Comparison of ENCODE assay signal across 8 cellular contexts in the genomic region with DNA sequence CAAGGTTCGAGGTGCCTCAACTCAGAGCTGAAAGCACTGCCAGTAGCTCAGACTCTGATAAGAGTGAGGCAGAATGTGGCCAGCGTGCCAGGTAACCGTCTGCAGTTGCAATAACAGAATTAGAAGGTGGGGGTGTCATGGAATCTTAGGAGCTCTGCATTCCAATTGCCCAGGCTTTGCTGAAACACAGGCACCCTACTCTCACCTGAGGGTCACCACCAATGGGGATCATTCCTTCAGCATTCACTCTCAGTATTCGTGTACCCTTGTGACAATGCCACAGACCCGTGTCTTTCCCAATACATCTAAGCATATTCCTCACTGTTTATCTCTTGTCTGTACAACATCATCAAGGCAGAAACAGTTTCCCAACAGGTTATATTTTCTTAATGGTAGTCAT. TPM values are rescaled to one million over a fixed set of nuclear protein-coding genes. Genes with fewer than 3 reads are reported as not detected.
DNase-seq lines count a peak whose midpoint lies in the region; ATAC-seq, FAIRE-seq and TF ChIP-seq lines count a peak whose summit lies in the region.
"Not testable (repeated sequence)": the region's sequence is repeated elsewhere in the genome, so short reads cannot be mapped to it uniquely, and the experiment has no call there.

A gene with protein sequence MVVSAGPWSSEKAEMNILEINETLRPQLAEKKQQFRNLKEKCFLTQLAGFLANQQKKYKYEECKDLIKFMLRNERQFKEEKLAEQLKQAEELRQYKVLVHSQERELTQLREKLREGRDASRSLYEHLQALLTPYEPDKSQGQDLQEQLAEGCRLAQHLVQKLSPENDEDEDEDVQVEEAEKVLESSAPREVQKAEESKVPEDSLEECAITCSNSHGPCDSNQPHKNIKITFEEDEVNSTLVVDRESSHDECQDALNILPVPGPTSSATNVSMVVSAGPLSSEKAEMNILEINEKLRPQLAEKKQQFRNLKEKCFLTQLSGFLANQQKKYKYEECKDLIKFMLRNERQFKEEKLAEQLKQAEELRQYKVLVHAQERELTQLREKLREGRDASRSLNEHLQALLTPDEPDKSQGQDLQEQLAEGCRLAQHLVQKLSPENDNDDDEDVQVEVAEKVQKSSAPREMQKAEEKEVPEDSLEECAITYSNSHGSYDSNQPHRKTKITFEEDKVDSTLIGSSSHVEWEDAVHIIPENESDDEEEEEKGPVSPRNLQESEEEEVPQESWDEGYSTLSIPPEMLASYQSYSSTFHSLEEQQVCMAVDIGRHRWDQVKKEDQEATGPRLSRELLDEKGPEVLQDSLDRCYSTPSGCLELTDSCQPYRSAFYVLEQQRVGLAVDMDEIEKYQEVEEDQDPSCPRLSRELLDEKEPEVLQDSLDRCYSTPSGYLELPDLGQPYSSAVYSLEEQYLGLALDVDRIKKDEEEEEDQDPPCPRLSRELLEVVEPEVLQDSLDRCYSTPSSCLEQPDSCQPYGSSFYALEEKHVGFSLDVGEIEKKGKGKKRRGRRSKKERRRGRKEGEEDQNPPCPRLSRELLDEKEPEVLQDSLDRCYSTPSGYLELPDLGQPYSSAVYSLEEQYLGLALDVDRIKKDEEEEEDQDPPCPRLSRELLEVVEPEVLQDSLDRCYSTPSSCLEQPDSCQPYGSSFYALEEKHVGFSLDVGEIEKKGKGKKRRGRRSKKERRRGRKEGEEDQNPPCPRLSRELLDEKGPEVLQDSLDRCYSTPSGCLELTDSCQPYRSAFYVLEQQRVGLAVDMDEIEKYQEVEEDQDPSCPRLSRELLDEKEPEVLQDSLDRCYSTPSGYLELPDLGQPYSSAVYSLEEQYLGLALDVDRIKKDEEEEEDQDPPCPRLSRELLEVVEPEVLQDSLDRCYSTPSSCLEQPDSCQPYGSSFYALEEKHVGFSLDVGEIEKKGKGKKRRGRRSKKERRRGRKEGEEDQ (N-terminal part only) (minus strand): TSS at position 101 of the 400 bp plus-strand sequence. CDS start 294 bp downstream, outside the sequence.

- not testable (repeated sequence) for H3K27me3 ChIP-seq in AG04450 (ENCODE audit: control insufficient read depth, insufficient read depth, low read length); astrocyte (ENCODE audit: insufficient read depth, low read length); fibroblast of lung (ENCODE audit: control insufficient read depth, insufficient read depth, low read length); right lobe of liver; osteoblast (ENCODE audit: insufficient read depth, low read length); testis

- H3K4me1 ChIP-seq in astrocyte (ENCODE audit: insufficient read depth, low read length); fibroblast of lung (ENCODE audit: control insufficient read depth, extremely low read depth, insufficient read depth, low read length); right lobe of liver; osteoblast (ENCODE audit: insufficient read depth, low read length); testis: not testable (repeated sequence)

- H3K27ac ChIP-seq in AG04450 (ENCODE audit: low read depth, low read length); astrocyte (ENCODE audit: low read depth, low read length); fibroblast of lung (ENCODE audit: insufficient read depth, low read length); right lobe of liver; osteoblast (ENCODE audit: low read depth, low read length); testis: not testable (repeated sequence)

- CTCF ChIA-PET in AG04450 (lab: Charles Lee); activated CD4-positive, alpha-beta T cell treated with anti-CD3 and anti-CD28 coated beads for 36 hours (lab: Charles Lee): not testable (repeated sequence)

- not testable (repeated sequence) for H3K79me2 ChIP-seq in astrocyte (ENCODE audit: insufficient read depth, low read length); fibroblast of lung (ENCODE audit: control insufficient read depth, insufficient read depth, low read length); osteoblast (ENCODE audit: insufficient read depth, low read length)

- not testable (repeated sequence) for H3K9me3 ChIP-seq in AG04450 (ENCODE audit: control insufficient read depth, insufficient read depth, low read length); astrocyte (ENCODE audit: insufficient read depth, low read depth, low read length); fibroblast of lung (ENCODE audit: control insufficient read depth, insufficient read depth, low read depth, low read length); right lobe of liver; osteoblast (ENCODE audit: low read depth, low read length); testis

- not testable (repeated sequence) for H3K4me3 Mint-ChIP-seq in activated CD4-positive, alpha-beta T cell treated with anti-CD3 and anti-CD28 coated beads for 36 hours; astrocyte (ENCODE audit: unreplicated experiment)

- H3K27me3 Mint-ChIP-seq in activated CD4-positive, alpha-beta T cell treated with anti-CD3 and anti-CD28 coated beads for 36 hours; astrocyte (ENCODE audit: low read depth, unreplicated experiment): not testable (repeated sequence)

- POLR2A ChIA-PET in AG04450 (lab: Yijun Ruan, JAX); activated CD4-positive, alpha-beta T cell treated with anti-CD3 and anti-CD28 coated beads for 36 hours (lab: Charles Lee): not testable (repeated sequence)

- intact Hi-C loops in activated CD4-positive, alpha-beta T cell treated with anti-CD3 and anti-CD28 coated beads for 36 hours (cut with DNase I, micrococcal nuclease); right lobe of liver (cut with DNase I); testis (cut with DNase I; ENCODE audit: low total_unique reads): not testable (repeated sequence)

- H3K27ac Mint-ChIP-seq in activated CD4-positive, alpha-beta T cell treated with anti-CD3 and anti-CD28 coated beads for 36 hours; astrocyte (ENCODE audit: unreplicated experiment): not testable (repeated sequence)

- not testable (repeated sequence) for H3K36me3 Mint-ChIP-seq in activated CD4-positive, alpha-beta T cell treated with anti-CD3 and anti-CD28 coated beads for 36 hours (ENCODE audit: low read depth); astrocyte (ENCODE audit: low read depth, unreplicated experiment)

- TF ChIP-seq POLR2A in right lobe of liver (IDR thresholded peaks at IDR 0.05); testis (IDR thresholded peaks at IDR 0.05): not testable (repeated sequence)

- not testable (repeated sequence) for H3K4me3 ChIP-seq in AG04450 (ENCODE audit: low read depth, low read length); astrocyte (ENCODE audit: insufficient read depth, low read depth, low read length); fibroblast of lung (replicated peaks in 1 of 4; ENCODE audit: control extremely low read depth in 1 of 4, insufficient read depth in 1 of 4, low read depth in 3 of 4, low read length in 4 of 4); right lobe of liver; osteoblast (ENCODE audit: insufficient read depth, low read length); testis

- not testable (repeated sequence) for H3K36me3 ChIP-seq in astrocyte (ENCODE audit: insufficient read depth, low read length); fibroblast of lung (ENCODE audit: control insufficient read depth, insufficient read depth, low read length); right lobe of liver; osteoblast (ENCODE audit: insufficient read depth, low read length); testis (ENCODE audit: low read depth, missing control alignments)

- not testable (repeated sequence) for FAIRE-seq in astrocyte (lab: Jason Lieb, UNC)

- not testable (repeated sequence) for TF ChIP-seq CTCF in AG04450 (IDR thresholded peaks at IDR 0.05; ENCODE audit: low read depth, low read length); astrocyte (IDR thresholded peaks at IDR 0.05; ENCODE audit: insufficient read depth, low read depth, low read length); fibroblast of lung (conservative IDR thresholded peaks at IDR 0.05 in 1 of 2, IDR thresholded peaks at IDR 0.05 in 1 of 2; ENCODE audit: low read depth in 1 of 2, low read length in 2 of 2); right lobe of liver (IDR thresholded peaks at IDR 0.05); osteoblast (IDR thresholded peaks at IDR 0.05; ENCODE audit: extremely low read depth, low read depth, low read length); testis (IDR thresholded peaks at IDR 0.05)

- not testable (repeated sequence) for H4K20me1 ChIP-seq in astrocyte (ENCODE audit: insufficient read depth, low read length); fibroblast of lung (ENCODE audit: control insufficient read depth, extremely low read depth, insufficient read depth, low read length); osteoblast (ENCODE audit: insufficient read depth, low read length)

- not testable (repeated sequence) for H2AFZ ChIP-seq in astrocyte (ENCODE audit: low read depth, low read length); fibroblast of lung (ENCODE audit: low read length); osteoblast (ENCODE audit: low read length)

- not testable (repeated sequence) for H3K9me3 Mint-ChIP-seq in activated CD4-positive, alpha-beta T cell treated with anti-CD3 and anti-CD28 coated beads for 36 hours (ENCODE audit: low read depth); astrocyte (ENCODE audit: unreplicated experiment)

- H3K4me2 ChIP-seq in astrocyte (ENCODE audit: low read length); fibroblast of lung (ENCODE audit: extremely low read depth, insufficient read depth, low read length); osteoblast (ENCODE audit: insufficient read depth, low read length): not testable (repeated sequence)

- H3K4me1 Mint-ChIP-seq in activated CD4-positive, alpha-beta T cell treated with anti-CD3 and anti-CD28 coated beads for 36 hours; astrocyte (ENCODE audit: low read depth, unreplicated experiment): not testable (repeated sequence)

- DNase-seq in AG04450 (ENCODE audit: low read depth, low spot score); LHCN-M2 (ENCODE audit: low read depth); activated CD4-positive, alpha-beta T cell treated with anti-CD3 and anti-CD28 coated beads for 36 hours; astrocyte (ENCODE audit: low read depth); fibroblast of lung (ENCODE audit: low read depth in 2 of 2); right lobe of liver; osteoblast (ENCODE audit: insufficient read length, low spot score, missing footprints); testis: not testable (repeated sequence)

- WGBS in right lobe of liver (ENCODE audit: insufficient coverage, low coverage, low lambda C conversion rate, missing lambda C conversion rate), result no CpG with 5 or more reads among the region's 5 CpGs
- no CpG with 5 or more reads among the region's 5 CpGs for WGBS in testis, 2 donors

- ATAC-seq in activated CD4-positive, alpha-beta T cell treated with anti-CD3 and anti-CD28 coated beads for 36 hours; right lobe of liver: not testable (repeated sequence)

- not testable (repeated sequence) for H3K9ac ChIP-seq in astrocyte (ENCODE audit: low read length); fibroblast of lung (ENCODE audit: insufficient read depth, low read length)

RNA-seq across cellular contexts. Expression of the gene that starts here (rescaled TPM):
- polyA plus RNA-seq in AG04450 (2011; rRNA removed) (29.5 and 32.6 TPM in 2 replicates), fibroblast of lung (9.2 and 28.3 TPM in 2 replicates), testis (ENCODE audit: insufficient read depth, low read depth, low replicate concordance) (46.7 TPM)
- polyA minus RNA-seq in AG04450 (2011; rRNA and poly(A)+ RNA removed), result 86.8 and 87.1 TPM in 2 replicates
- total RNA-seq in LHCN-M2 (2014; rRNA removed) (23.4 and 23.9 TPM in 2 replicates), astrocyte (41.3 and 44.2 TPM in 2 replicates), fibroblast of lung (53.2 and 87.2 TPM in 2 replicates), right lobe of liver (10 to 100 TPM; 11.7 to 21.6 (median 14.7) TPM), osteoblast (42.4 and 68.4 TPM in 2 replicates), testis (100 to 1,000 TPM in 1 of 2 donors, 10 to 100 TPM in 1; 55.4 to 110 TPM)
- 15.3 TPM for polyA plus RNA-seq in LHCN-M2 (2012)
- total RNA-seq in activated CD4-positive, alpha-beta T cell treated with anti-CD3 and anti-CD28 coated beads for 36 hours, result 10 to 100 TPM; 10.2 to 14.8 TPM
- polyA plus RNA-seq in fibroblast of lung (2012), result 8.1 and 25.0 TPM in 2 replicates
- 9.2 and 128 TPM in 2 replicates for polyA minus RNA-seq in fibroblast of lung (ENCODE audit: low replicate concordance)
